In genomic region chr10:104273899-104274575, GRCh38 we compare ENCODE assay signal across 10 cellular contexts. TPM values are rescaled to one million over a fixed set of nuclear protein-coding genes. Genes with fewer than 3 reads are reported as not detected.
DNase-seq lines count a peak whose midpoint lies in the region; ATAC-seq and TF ChIP-seq lines count a peak whose summit lies in the region.
"Had no signal": no experiment of that assay in that cellular context is flagged by ENCODE, and none has a peak within 500 bp of the region (broad histone marks: within the 10 kb centered on the region; RNA-seq: fewer than 3 reads in every experiment).

No MANE protein-coding gene starts in this region.

- no peaks in the 10 kb centered on the region for H3K27me3 ChIP-seq in skeletal muscle satellite cell (ENCODE audit: control insufficient read depth, insufficient read depth, low read length)
- H3K27me3 ChIP-seq: testis had no signal

- DNase-seq in HFFc6 (peak; percentile 27), WTC11 (ENCODE audit: low spot score) (no peak), fibroblast of mammary gland (ENCODE audit: low read depth) (peak; percentile 24), substantia nigra (lab: John Stamatoyannopoulos, UW) (no peak), 8988T (no peak), natural killer cell (no peak)
- DNase-seq: Caco-2, SHP77 treated with DMSO at 0.1 percent for 48 hours had no signal

- ATAC-seq in WTC11 (no peak), natural killer cell (no peak)

- POLR2A ChIA-PET in WTC11 (lab: Charles Lee), result interaction anchor here (1.0 to 1.5 kb wide), 4 partner anchors 20 to 153 kb away, joined by 3 to 6 read pairs (median 4); partner anchors contain the start of genes CFAP43, GSTO1 and ITPRIP

- no peaks in the 10 kb centered on the region for H3K9me3 ChIP-seq in skeletal muscle satellite cell (replicated peaks; ENCODE audit: low read length)
- H3K9me3 ChIP-seq: Caco-2, testis had no signal

- H3K27me3 Mint-ChIP-seq in HFFc6 (ENCODE audit: insufficient read depth) (no peaks in the 10 kb centered on the region), WTC11 (ENCODE audit: low read depth) (peaks cover 12% of the 10 kb centered on the region), natural killer cell (ENCODE audit: low read depth in 2 of 2) (peaks cover 13 to 16% of the 10 kb centered on the region in 2 donors)

- H3K4me2 ChIP-seq in skeletal muscle satellite cell (ENCODE audit: low read length), result peak overlapping the region; percentile 79

- H3K27ac Mint-ChIP-seq in HFFc6 (peak overlapping the region; percentile 72), WTC11 (no peak overlapping the region), natural killer cell (no peak overlapping the region)

- intact Hi-C loops in natural killer cell (cut with micrococcal nuclease), result no loop called here

- peaks cover 30% of the 10 kb centered on the region for H3K4me1 Mint-ChIP-seq in HFFc6 (ENCODE audit: low read depth)
- peaks cover 10% of the 10 kb centered on the region for H3K4me1 Mint-ChIP-seq in WTC11
- peaks cover 0 to 8% of the 10 kb centered on the region in 2 donors for H3K4me1 Mint-ChIP-seq in natural killer cell

- H3K36me3 ChIP-seq in skeletal muscle satellite cell (ENCODE audit: insufficient read depth, low read length), result peaks cover 7% of the 10 kb centered on the region

- no peaks in the 10 kb centered on the region for H3K9me3 Mint-ChIP-seq in HFFc6
- no peaks in the 10 kb centered on the region for H3K9me3 Mint-ChIP-seq in WTC11
- H3K9me3 Mint-ChIP-seq in natural killer cell, result no peaks in the 10 kb centered on the region

- H3K4me1 ChIP-seq in skeletal muscle satellite cell (ENCODE audit: control insufficient read depth, insufficient read depth, low read length), result peaks cover 22% of the 10 kb centered on the region
- H3K4me1 ChIP-seq: Caco-2 had no signal

- peak overlapping the region; percentile 87; the same call in 1 of the 2 replicates for H3K4me3 Mint-ChIP-seq in HFFc6
- H3K4me3 Mint-ChIP-seq in WTC11, result peak overlapping the region; percentile 70
- no peak overlapping the region for H3K4me3 Mint-ChIP-seq in natural killer cell

- no peak overlapping the region for H3K27ac ChIP-seq in substantia nigra (ENCODE audit: low read depth, low read length, poor library complexity, severe bottlenecking)

- H3K9ac ChIP-seq in skeletal muscle satellite cell (ENCODE audit: low read depth, low read length), result peak overlapping the region; percentile 64

- CTCF ChIA-PET in WTC11 (lab: Charles Lee), result interaction anchor here (0.8 to 8.8 kb wide), 48 partner anchors 9 to 387 kb away, joined by 3 to 126 read pairs (median 7); partner anchors contain the start of genes CFAP58, GSTO1, ITPRIP and SFR1

- peaks cover 8% of the 10 kb centered on the region for H3K36me3 Mint-ChIP-seq in HFFc6 (ENCODE audit: low read depth)
- no peaks in the 10 kb centered on the region; the same call in 1 of the 2 replicates for H3K36me3 Mint-ChIP-seq in WTC11
- no peaks in the 10 kb centered on the region for H3K36me3 Mint-ChIP-seq in natural killer cell

- H3K4me3 ChIP-seq in fibroblast of mammary gland (ENCODE audit: control insufficient read depth, low read depth, low read length), result no peak overlapping the region
- peak overlapping the region; percentile 44 for H3K4me3 ChIP-seq in skeletal muscle satellite cell (ENCODE audit: low read length)

- no peak for TF ChIP-seq CTCF in HFFc6 (IDR thresholded peaks at IDR 0.05)
- no peak for TF ChIP-seq CTCF in WTC11 (IDR thresholded peaks at IDR 0.05)
- TF ChIP-seq CTCF in fibroblast of mammary gland (conservative IDR thresholded peaks at IDR 0.05; ENCODE audit: control insufficient read depth, insufficient read depth, low read depth, low read length), result no peak
- no peak for TF ChIP-seq CTCF in natural killer cell (IDR thresholded peaks at IDR 0.05)

TF ChIP-seq in WTC11, 78 proteins besides CTCF, POLR2A, EP300 and RAD21:
- no peak for TF ChIP-seq AFF4 (CRISPR knock-in tag; IDR thresholded peaks at IDR 0.05; ENCODE audit: borderline replicate concordance)

RNA-seq across cellular contexts. Expression of gene GSTO2, which starts 5.1 kb away (rescaled TPM):
- total RNA-seq in HFFc6 (2021; fragmentation: NEBNext Ultra II Directional; extraction: Animal tissue kit (Norgen Biotek cat#: 25700)), result 10 to 100 TPM in 4 of 6 experiments, 1 to 10 TPM in 2; 2.5 to 15.0 (median 12.3) TPM
- total RNA-seq in WTC11 (2021) (10.7 to 18.7 TPM (median 17.6 TPM) in 3 replicates), natural killer cell (1 to 10 TPM in 1 of 3 donors, under 1 TPM in 2; 0.75 to 1.4 (median 0.84) TPM)
- total RNA-seq in skeletal muscle satellite cell (2012; rRNA removed), result 0.66 and 1.8 TPM in 2 replicates

RNA-seq across cellular contexts. Expression of gene GSTO1, which starts 19.3 kb away (rescaled TPM):
- 100 to 1,000 TPM; 213 to 242 (median 224) TPM for total RNA-seq in HFFc6 (2021; fragmentation: NEBNext Ultra II Directional; extraction: Animal tissue kit (Norgen Biotek cat#: 25700))
- total RNA-seq in WTC11 (2021), result 87.9 to 99.5 TPM (median 99.2 TPM) in 3 replicates
- 458 and 496 TPM in 2 replicates for total RNA-seq in skeletal muscle satellite cell (2012; rRNA removed)
- 10 to 100 TPM; 27.8 to 38.0 (median 31.5) TPM for total RNA-seq in natural killer cell

RNA-seq across cellular contexts. Expression of gene CFAP43, which starts 41.9 kb away (rescaled TPM):
- total RNA-seq in HFFc6 (2021; fragmentation: NEBNext Ultra II Directional; extraction: Animal tissue kit (Norgen Biotek cat#: 25700)), result under 1 TPM in 1 of 6 experiments, not detected in 5; 0.14 TPM
- total RNA-seq in WTC11 (2021), result 0.42 to 0.69 TPM (median 0.44 TPM) in 3 replicates
- 0.25 TPM in 1 of 2 replicates, not detected in the other for total RNA-seq in skeletal muscle satellite cell (2012; rRNA removed)
- total RNA-seq in natural killer cell, result under 1 TPM in 1 of 3 donors, not detected in 2; 0.16 TPM

Comparison
In these comparisons a context has a peak if more than half of its experiments do, and no peak if none do; other contexts are left out.
1. DNase-seq: peak in HFFc6 (single experiment) and fibroblast of mammary gland (single experiment); none in WTC11 (single experiment), substantia nigra (0 of 49), 8988T (single experiment) and natural killer cell (single experiment).